10 cellular contexts compared by ENCODE assay signal in the genomic region with DNA sequence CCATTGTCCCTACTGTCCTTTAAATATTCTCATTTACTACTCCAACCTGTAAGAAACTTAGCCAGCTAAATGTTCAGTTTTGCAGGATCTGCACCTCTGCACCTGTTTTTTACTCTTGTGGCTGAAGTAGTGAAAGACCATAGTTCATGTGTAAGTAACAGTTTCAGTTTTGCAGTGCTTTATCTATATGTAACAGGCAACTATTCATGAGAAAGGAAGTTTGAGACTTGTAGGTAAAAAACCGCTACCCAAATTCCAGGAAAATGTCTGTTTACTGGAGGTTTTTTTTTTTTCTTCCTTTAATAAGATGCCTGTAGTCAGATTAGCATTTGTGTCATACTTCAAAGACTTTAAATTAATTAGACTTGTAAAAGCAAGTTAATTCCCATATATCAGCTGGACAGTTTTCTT. TPM values are rescaled to one million over a fixed set of nuclear protein-coding genes. Genes with fewer than 3 reads are reported as not detected.
DNase-seq lines count a peak whose midpoint lies in the region; ATAC-seq and TF ChIP-seq lines count a peak whose summit lies in the region.
"Had no signal": no experiment of that assay in that cellular context is flagged by ENCODE, and none has a peak within 500 bp of the region (broad histone marks: within the 10 kb centered on the region; RNA-seq: fewer than 3 reads in every experiment).

No MANE protein-coding gene starts in this region.

- POLR2A ChIA-PET in T-cell (lab: Charles Lee): interaction anchor here (0.5 to 4.6 kb wide), 18 partner anchors 9 to 139 kb away, joined by 3 to 47 read pairs (median 4); a partner anchor contains a TSS

- TF ChIP-seq POLR2A in heart left ventricle (IDR thresholded peaks at IDR 0.05): no peak

- H3K4me1 Mint-ChIP-seq in T-cell (peaks cover 53 to 57% (median 56%) of the 10 kb centered on the region in 3 donors), endodermal cell (no peaks in the 10 kb centered on the region)
- H3K4me1 Mint-ChIP-seq in stimulated activated effector memory CD8-positive, alpha-beta T cell treated with anti-CD3 and anti-CD28 coated beads, Interleukin-12 subunit alpha, Interleukin-12 subunit beta, amount 100 ng/mL, for 72 hours: peaks cover 41% of the 10 kb centered on the region

- H3K9me3 ChIP-seq in heart left ventricle: peaks cover 0 to 8% (median 0%) of the 10 kb centered on the region in 12 donors
- H3K9me3 ChIP-seq in endodermal cell (ENCODE audit: control insufficient read depth, low read length): no peaks in the 10 kb centered on the region
- H3K9me3 ChIP-seq: MG63 had no signal

- peak overlapping the region in 2 of 12 donors; percentile 27 to 50 for H3K4me3 ChIP-seq in heart left ventricle
- no peak overlapping the region for H3K4me3 ChIP-seq in endodermal cell (ENCODE audit: low read length)
- H3K4me3 ChIP-seq: MG63 had no signal

- DNase-seq in SKM-1 treated with dmso at 0.1 percent for 144 hours (lab: John Stamatoyannopoulos, UW; ENCODE audit: unreplicated experiment) (peak; percentile 64), SKM-1 (lab: John Stamatoyannopoulos, UW; ENCODE audit: unreplicated experiment) (no peak), T-cell (no peak), heart left ventricle (no peak), AG08396 (ENCODE audit: low spot score) (no peak), endodermal cell (no peak)
- no peak for DNase-seq in stimulated activated effector memory CD8-positive, alpha-beta T cell treated with anti-CD3 and anti-CD28 coated beads, Interleukin-12 subunit alpha, Interleukin-12 subunit beta, amount 100 ng/mL, for 72 hours (ENCODE audit: low spot score in 2 of 2)
- DNase-seq: left cardiac atrium, MG63 had no signal

- H3K27ac Mint-ChIP-seq in T-cell (peak overlapping the region; percentile 95), endodermal cell (no peak overlapping the region)
- peak overlapping the region; percentile 96 for H3K27ac Mint-ChIP-seq in stimulated activated effector memory CD8-positive, alpha-beta T cell treated with anti-CD3 and anti-CD28 coated beads, Interleukin-12 subunit alpha, Interleukin-12 subunit beta, amount 100 ng/mL, for 72 hours

- H3K27me3 Mint-ChIP-seq in T-cell (no peaks in the 10 kb centered on the region), endodermal cell (ENCODE audit: insufficient read depth) (peaks cover 47% of the 10 kb centered on the region)

- TF ChIP-seq CTCF in heart left ventricle (IDR thresholded peaks at IDR 0.05) (no peak), endodermal cell (conservative IDR thresholded peaks at IDR 0.05) (no peak)

- H3K27ac ChIP-seq in heart left ventricle (peak overlapping the region in 2 of 12 donors; percentile 36 to 78), endodermal cell (ENCODE audit: low read depth, low read length) (no peak overlapping the region)

- WGBS in heart left ventricle, 4 donors: 82 to 92% (median 90%) methylated on average over 1 of the region's 1 CpG
- WGBS in endodermal cell (ENCODE audit: insufficient coverage in 1 of 2, insufficient read length in 1 of 2), 2 experiments: 95 to 100% methylated on average over 1 of the region's 1 CpG

- H3K36me3 ChIP-seq in heart left ventricle (no peaks in the 10 kb centered on the region), endodermal cell (ENCODE audit: control insufficient read depth, insufficient read depth, low read length) (no peaks in the 10 kb centered on the region)
- H3K36me3 ChIP-seq: MG63 had no signal

- peak; percentile 82 for ATAC-seq in HG02885 (IDR thresholded peaks at IDR 0.05; ENCODE audit: poor library complexity, unreplicated experiment)
- peak; percentile 76 to 79 (median 78) for ATAC-seq in T-cell (replicated peaks in 1 of 4)
- ATAC-seq in stimulated activated effector memory CD8-positive, alpha-beta T cell treated with anti-CD3 and anti-CD28 coated beads, Interleukin-12 subunit alpha, Interleukin-12 subunit beta, amount 100 ng/mL, for 72 hours: peak; percentile 82
- ATAC-seq in heart left ventricle: no peak

- H3K27me3 ChIP-seq in heart left ventricle (no peaks in the 10 kb centered on the region), endodermal cell (ENCODE audit: control insufficient read depth, insufficient read depth, low read length, poor library complexity, severe bottlenecking) (peaks cover 66% of the 10 kb centered on the region)
- H3K27me3 ChIP-seq: MG63 had no signal

- H3K4me3 Mint-ChIP-seq in T-cell (peak overlapping the region; percentile 84 to 97 (median 94)), endodermal cell (no peak overlapping the region)
- peak overlapping the region; percentile 87 for H3K4me3 Mint-ChIP-seq in stimulated activated effector memory CD8-positive, alpha-beta T cell treated with anti-CD3 and anti-CD28 coated beads, Interleukin-12 subunit alpha, Interleukin-12 subunit beta, amount 100 ng/mL, for 72 hours

- no peaks in the 10 kb centered on the region for H3K36me3 Mint-ChIP-seq in T-cell
- peaks cover 11% of the 10 kb centered on the region for H3K36me3 Mint-ChIP-seq in stimulated activated effector memory CD8-positive, alpha-beta T cell treated with anti-CD3 and anti-CD28 coated beads, Interleukin-12 subunit alpha, Interleukin-12 subunit beta, amount 100 ng/mL, for 72 hours
- no peaks in the 10 kb centered on the region for H3K36me3 Mint-ChIP-seq in endodermal cell (ENCODE audit: low read depth)

- H3K9ac ChIP-seq in endodermal cell (ENCODE audit: extremely low read depth, low read length, poor library complexity, severe bottlenecking): no peak overlapping the region

- H3K4me1 ChIP-seq in heart left ventricle: peaks cover 0 to 38% (median 0%) of the 10 kb centered on the region in 12 donors
- no peaks in the 10 kb centered on the region for H3K4me1 ChIP-seq in endodermal cell (ENCODE audit: control insufficient read depth, insufficient read depth, low read length)

- intact Hi-C loops in heart left ventricle (cut with DNase I): no loop called here

- no peaks in the 10 kb centered on the region for H3K9me3 Mint-ChIP-seq in T-cell
- no peaks in the 10 kb centered on the region for H3K9me3 Mint-ChIP-seq in stimulated activated effector memory CD8-positive, alpha-beta T cell treated with anti-CD3 and anti-CD28 coated beads, Interleukin-12 subunit alpha, Interleukin-12 subunit beta, amount 100 ng/mL, for 72 hours
- no peaks in the 10 kb centered on the region for H3K9me3 Mint-ChIP-seq in endodermal cell

- CTCF ChIA-PET in T-cell (lab: Charles Lee): interaction anchor here (0.7 to 5.2 kb wide), 12 partner anchors 9 to 201 kb away, joined by 3 to 34 read pairs (median 6); a partner anchor contains a TSS

RNA-seq across cellular contexts. Expression of a gene that starts 25.4 kb away (rescaled TPM):
- total RNA-seq in T-cell: 100 to 1,000 TPM; 408 to 705 (median 423) TPM
- 100 to 1,000 TPM; 156 to 416 (median 193) TPM for total RNA-seq in heart left ventricle
- polyA plus RNA-seq in heart left ventricle: 10 to 100 TPM; 46.8 to 64.7 TPM
- total RNA-seq in endodermal cell: 1 to 10 TPM; 1.3 to 4.9 TPM
- 15.2 TPM for polyA plus RNA-seq in endodermal cell (2013, experiment 1 of 2)
- 13.7 TPM for polyA plus RNA-seq in endodermal cell (2013, experiment 2 of 2)

Comparison
In these comparisons a context has a peak if more than half of its experiments do, and no peak if none do; other contexts are left out.
1. ATAC-seq: peak in HG02885 (single experiment), T-cell (4 of 4) and stimulated activated effector memory CD8-positive, alpha-beta T cell treated with anti-CD3 and anti-CD28 coated beads, Interleukin-12 subunit alpha, Interleukin-12 subunit beta, amount 100 ng/mL, for 72 hours (single experiment); none in heart left ventricle (0 of 4).
2. RNA of a gene that starts 25.4 kb away (total RNA-seq): 408 to 705 TPM in T-cell and 156 to 416 TPM in heart left ventricle; 1.3 to 4.9 TPM in endodermal cell; every median in the first group is over 10 times any median in the second.